8 cellular contexts compared by ENCODE assay signal in genomic region chr5:177312649-177313181, GRCh38. TPM values are rescaled to one million over a fixed set of nuclear protein-coding genes. Genes with fewer than 3 reads are reported as not detected.
DNase-seq lines count a peak whose midpoint lies in the region; ATAC-seq and TF ChIP-seq lines count a peak whose summit lies in the region.

No MANE protein-coding gene starts in this region.

- H3K27me3 Mint-ChIP-seq in activated CD4-positive, alpha-beta T cell treated with anti-CD3 and anti-CD28 coated beads, Interleukin-2, amount 10 ng/mL, durations not matched to agents 7 days and 5 days, result no peaks in the 10 kb centered on the region
- no peaks in the 10 kb centered on the region for H3K27me3 Mint-ChIP-seq in stimulated activated naive CD8-positive, alpha-beta T cell treated with anti-CD3 and anti-CD28 coated beads, Interleukin-15, amount 100 ng/mL, for 72 hours

- peaks cover 25% of the 10 kb centered on the region for H3K36me3 Mint-ChIP-seq in activated CD4-positive, alpha-beta T cell treated with anti-CD3 and anti-CD28 coated beads, Interleukin-2, amount 10 ng/mL, durations not matched to agents 7 days and 5 days (ENCODE audit: low read depth)

- POLR2A ChIA-PET in activated CD4-positive, alpha-beta T cell treated with anti-CD3 and anti-CD28 coated beads, Interleukin-2, amount 10 ng/mL, durations not matched to agents 7 days and 5 days (lab: Charles Lee), result interaction anchor here (0.5 to 1.4 kb wide), 4 partner anchors 8 to 165 kb away, joined by 3 to 4 read pairs (median 3); partner anchors contain the start of genes LMAN2 and RGS14

- peak overlapping the region; percentile 97 for H3K4me3 Mint-ChIP-seq in activated CD4-positive, alpha-beta T cell treated with anti-CD3 and anti-CD28 coated beads, Interleukin-2, amount 10 ng/mL, durations not matched to agents 7 days and 5 days
- peak overlapping the region; percentile 83 to 88 for H3K4me3 Mint-ChIP-seq in stimulated activated naive CD8-positive, alpha-beta T cell treated with anti-CD3 and anti-CD28 coated beads, Interleukin-15, amount 100 ng/mL, for 72 hours

- no peaks in the 10 kb centered on the region for H3K36me3 ChIP-seq in iPS DF 6.9 (ENCODE audit: control insufficient read depth, insufficient read depth, low read length)

- peak; percentile 74 for DNase-seq in activated CD4-positive, alpha-beta T cell treated with anti-CD3 and anti-CD28 coated beads, Interleukin-2, amount 10 ng/mL, durations not matched to agents 7 days and 5 days
- DNase-seq in activated CD4-positive, alpha-beta T cell treated with anti-CD3 and anti-CD28 coated beads for 1 hour, result no peak
- peak in 59 of 76 experiments; percentile 6 to 94 (median 46) for DNase-seq in HUDEP-2 (lab: John Stamatoyannopoulos, UW; ENCODE audit: unreplicated experiment in 76 of 76)
- no peak for DNase-seq in iPS DF 6.9 (ENCODE audit: low read depth, low spot score)
- DNase-seq in stimulated activated naive CD8-positive, alpha-beta T cell treated with anti-CD3 and anti-CD28 coated beads, Interleukin-15, amount 100 ng/mL, for 72 hours, result peak; percentile 56 to 64
- no peak for DNase-seq in middle frontal gyrus (ENCODE audit: extremely low spot score, low spot score)

- CTCF ChIA-PET in activated CD4-positive, alpha-beta T cell treated with anti-CD3 and anti-CD28 coated beads, Interleukin-2, amount 10 ng/mL, durations not matched to agents 7 days and 5 days (lab: Charles Lee), result interaction anchor here (0.8 to 2.1 kb wide), 16 partner anchors 9 to 199 kb away, joined by 3 to 9 read pairs (median 3); partner anchors contain the start of genes LMAN2, PRELID1, RAB24 and RGS14

- ATAC-seq in GM21447 (IDR thresholded peaks at IDR 0.05; ENCODE audit: unreplicated experiment), result peak; percentile 20
- peak; percentile 53 for ATAC-seq in stimulated activated naive CD8-positive, alpha-beta T cell treated with anti-CD3 and anti-CD28 coated beads, Interleukin-15, amount 100 ng/mL, for 72 hours

- H3K27ac Mint-ChIP-seq in activated CD4-positive, alpha-beta T cell treated with anti-CD3 and anti-CD28 coated beads, Interleukin-2, amount 10 ng/mL, durations not matched to agents 7 days and 5 days, result peak overlapping the region; percentile 96
- peak overlapping the region; percentile 93 to 98 for H3K27ac Mint-ChIP-seq in stimulated activated naive CD8-positive, alpha-beta T cell treated with anti-CD3 and anti-CD28 coated beads, Interleukin-15, amount 100 ng/mL, for 72 hours

- no peak for TF ChIP-seq CTCF in WI38 (IDR thresholded peaks at IDR 0.05; ENCODE audit: low read depth, low read length)

- no peaks in the 10 kb centered on the region for H3K9me3 Mint-ChIP-seq in activated CD4-positive, alpha-beta T cell treated with anti-CD3 and anti-CD28 coated beads, Interleukin-2, amount 10 ng/mL, durations not matched to agents 7 days and 5 days
- no peaks in the 10 kb centered on the region for H3K9me3 Mint-ChIP-seq in stimulated activated naive CD8-positive, alpha-beta T cell treated with anti-CD3 and anti-CD28 coated beads, Interleukin-15, amount 100 ng/mL, for 72 hours

- no CpG with 5 or more reads among the region's 19 CpGs for WGBS in iPS DF 6.9 (ENCODE audit: insufficient coverage, insufficient read length)

- no peaks in the 10 kb centered on the region for H3K27me3 ChIP-seq in iPS DF 6.9 (ENCODE audit: control insufficient read depth, insufficient read depth, low read length)

- no peak overlapping the region for H3K27ac ChIP-seq in iPS DF 6.9 (ENCODE audit: low read length)

- no peaks in the 10 kb centered on the region for H3K9me3 ChIP-seq in iPS DF 6.9 (ENCODE audit: control insufficient read depth, insufficient read depth, low read length)

- H3K4me1 Mint-ChIP-seq in activated CD4-positive, alpha-beta T cell treated with anti-CD3 and anti-CD28 coated beads, Interleukin-2, amount 10 ng/mL, durations not matched to agents 7 days and 5 days, result peaks cover 60% of the 10 kb centered on the region
- peaks cover 55% of the 10 kb centered on the region for H3K4me1 Mint-ChIP-seq in stimulated activated naive CD8-positive, alpha-beta T cell treated with anti-CD3 and anti-CD28 coated beads, Interleukin-15, amount 100 ng/mL, for 72 hours

- peaks cover 2% of the 10 kb centered on the region; the same call in 1 of the 2 replicates for H3K4me1 ChIP-seq in iPS DF 6.9 (ENCODE audit: control insufficient read depth, insufficient read depth, low read length)

- H3K4me3 ChIP-seq in WI38 (ENCODE audit: low read depth, low read length) (peak overlapping the region; percentile 44), iPS DF 6.9 (ENCODE audit: low read length) (peak overlapping the region; percentile 38; the same call in 1 of the 2 replicates)

RNA-seq across cellular contexts. Expression of gene MXD3, which starts 1.0 kb away (rescaled TPM):
- 100 to 1,000 TPM; 107 to 109 TPM for total RNA-seq in activated CD4-positive, alpha-beta T cell treated with anti-CD3 and anti-CD28 coated beads, Interleukin-2, amount 10 ng/mL, durations not matched to agents 7 days and 5 days

RNA-seq across cellular contexts. Expression of gene PRELID1, which starts 9.1 kb away (rescaled TPM):
- 100 to 1,000 TPM; 142 to 152 TPM for total RNA-seq in activated CD4-positive, alpha-beta T cell treated with anti-CD3 and anti-CD28 coated beads, Interleukin-2, amount 10 ng/mL, durations not matched to agents 7 days and 5 days

RNA-seq across cellular contexts. Expression of gene RAB24, which starts 9.2 kb away (rescaled TPM):
- total RNA-seq in activated CD4-positive, alpha-beta T cell treated with anti-CD3 and anti-CD28 coated beads, Interleukin-2, amount 10 ng/mL, durations not matched to agents 7 days and 5 days, result 10 to 100 TPM; 28.3 to 34.4 TPM

RNA-seq across cellular contexts. Expression of gene LMAN2, which starts 38.8 kb away (rescaled TPM):
- total RNA-seq in activated CD4-positive, alpha-beta T cell treated with anti-CD3 and anti-CD28 coated beads, Interleukin-2, amount 10 ng/mL, durations not matched to agents 7 days and 5 days, result 100 to 1,000 TPM; 123 to 132 TPM

RNA-seq across cellular contexts. Expression of gene RGS14, which starts 45.0 kb away (rescaled TPM):
- total RNA-seq in activated CD4-positive, alpha-beta T cell treated with anti-CD3 and anti-CD28 coated beads, Interleukin-2, amount 10 ng/mL, durations not matched to agents 7 days and 5 days, result 100 to 1,000 TPM; 124 to 132 TPM

Comparison
In these comparisons a context has a peak if more than half of its experiments do, and no peak if none do; other contexts are left out.
1. DNase-seq: peak in activated CD4-positive, alpha-beta T cell treated with anti-CD3 and anti-CD28 coated beads, Interleukin-2, amount 10 ng/mL, durations not matched to agents 7 days and 5 days (single experiment), HUDEP-2 (59 of 76) and stimulated activated naive CD8-positive, alpha-beta T cell treated with anti-CD3 and anti-CD28 coated beads, Interleukin-15, amount 100 ng/mL, for 72 hours (2 of 2); none in activated CD4-positive, alpha-beta T cell treated with anti-CD3 and anti-CD28 coated beads for 1 hour (single experiment), iPS DF 6.9 (single experiment) and middle frontal gyrus (single experiment).